1 cellular context compared by ENCODE assay signal in the genomic region with DNA sequence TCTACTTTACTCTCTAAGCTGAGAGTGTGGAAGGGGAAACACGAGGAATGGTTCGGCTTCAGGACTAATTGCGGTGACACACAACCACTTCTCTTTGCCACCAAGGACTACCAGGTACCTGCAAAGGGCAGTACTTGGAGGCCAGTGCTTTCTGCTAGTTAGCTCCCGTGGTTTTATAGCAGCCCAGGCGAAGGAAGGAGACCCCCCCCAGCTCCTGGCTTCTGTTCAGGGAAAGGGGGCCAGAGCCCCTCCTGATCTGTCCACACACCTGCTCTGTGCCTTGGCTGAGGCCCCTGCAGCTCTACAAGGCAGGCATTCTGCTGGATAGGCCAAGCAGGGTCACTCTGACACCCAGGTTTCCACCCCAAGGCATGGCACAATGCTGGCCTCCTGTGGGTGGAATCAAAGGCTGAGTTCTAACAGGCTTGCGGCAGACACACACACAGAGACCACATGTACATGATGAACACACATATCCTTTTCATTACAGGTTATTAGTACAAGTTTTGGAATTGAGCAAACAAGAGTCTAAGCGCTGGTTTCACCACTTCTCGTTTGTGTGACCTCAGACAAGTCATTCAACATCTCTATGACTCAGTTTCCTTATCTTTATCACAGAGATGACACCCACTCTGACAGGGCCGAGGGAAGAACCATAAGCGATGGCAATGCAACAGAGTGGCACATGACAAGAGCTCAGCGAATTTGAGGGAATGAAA.
TF ChIP-seq lines count a peak whose summit lies in the region.

No MANE protein-coding gene starts in this region.

TF ChIP-seq in HepG2, 621 proteins besides CTCF, POLR2A, EP300 and RAD21 (continued from another document and continues in another):
- TF ChIP-seq ZNF407 (CRISPR knock-in tag; IDR thresholded peaks at IDR 0.05; ENCODE audit: not compliant biosample characterization) (no peak), SMAD3 (CRISPR knock-in tag; IDR thresholded peaks at IDR 0.05) (no peak), SRSF4 (IDR thresholded peaks at IDR 0.05; ENCODE audit: low read depth, low read length, poor library complexity, severe bottlenecking) (no peak), DMTF1 (CRISPR knock-in tag; IDR thresholded peaks at IDR 0.05) (no peak), ZNF792 (CRISPR knock-in tag; IDR thresholded peaks at IDR 0.05) (no peak), ZNF574 (CRISPR knock-in tag; IDR thresholded peaks at IDR 0.05) (no peak), AGO2 (optimal IDR thresholded peaks at IDR 0.05; ENCODE audit: low read depth, low read length) (peak; percentile 18), PCBP2 (optimal IDR thresholded peaks at IDR 0.05; ENCODE audit: low read depth, low read length, poor library complexity, severe bottlenecking) (no peak), ZSCAN30 (CRISPR knock-in tag; IDR thresholded peaks at IDR 0.05) (0 out of 2 replicates have a peak, but pooled peaks have one; percentile 65), TARDBP (CRISPR knock-in tag; IDR thresholded peaks at IDR 0.05) (no peak), ZSCAN20 (CRISPR knock-in tag; IDR thresholded peaks at IDR 0.05; ENCODE audit: borderline replicate concordance) (no peak), CENPT (CRISPR knock-in tag; IDR thresholded peaks at IDR 0.05; ENCODE audit: low read depth) (no peak), MIER2 (CRISPR knock-in tag; IDR thresholded peaks at IDR 0.05) (no peak), PRPF4 (IDR thresholded peaks at IDR 0.05; ENCODE audit: low read depth, low read length, poor library complexity, severe bottlenecking) (no peak), THAP7 (CRISPR knock-in tag; IDR thresholded peaks at IDR 0.05) (no peak), HDAC6 (IDR thresholded peaks at IDR 0.05; ENCODE audit: low read depth, low read length) (no peak), ZNF724P (CRISPR knock-in tag; IDR thresholded peaks at IDR 0.05; ENCODE audit: borderline replicate concordance) (no peak), REPIN1 (CRISPR knock-in tag; IDR thresholded peaks at IDR 0.05; ENCODE audit: borderline replicate concordance, low read depth) (no peak), RBM22 (optimal IDR thresholded peaks at IDR 0.05; ENCODE audit: low read length) (peak; percentile 82)
- TF ChIP-seq, protein P1, sequence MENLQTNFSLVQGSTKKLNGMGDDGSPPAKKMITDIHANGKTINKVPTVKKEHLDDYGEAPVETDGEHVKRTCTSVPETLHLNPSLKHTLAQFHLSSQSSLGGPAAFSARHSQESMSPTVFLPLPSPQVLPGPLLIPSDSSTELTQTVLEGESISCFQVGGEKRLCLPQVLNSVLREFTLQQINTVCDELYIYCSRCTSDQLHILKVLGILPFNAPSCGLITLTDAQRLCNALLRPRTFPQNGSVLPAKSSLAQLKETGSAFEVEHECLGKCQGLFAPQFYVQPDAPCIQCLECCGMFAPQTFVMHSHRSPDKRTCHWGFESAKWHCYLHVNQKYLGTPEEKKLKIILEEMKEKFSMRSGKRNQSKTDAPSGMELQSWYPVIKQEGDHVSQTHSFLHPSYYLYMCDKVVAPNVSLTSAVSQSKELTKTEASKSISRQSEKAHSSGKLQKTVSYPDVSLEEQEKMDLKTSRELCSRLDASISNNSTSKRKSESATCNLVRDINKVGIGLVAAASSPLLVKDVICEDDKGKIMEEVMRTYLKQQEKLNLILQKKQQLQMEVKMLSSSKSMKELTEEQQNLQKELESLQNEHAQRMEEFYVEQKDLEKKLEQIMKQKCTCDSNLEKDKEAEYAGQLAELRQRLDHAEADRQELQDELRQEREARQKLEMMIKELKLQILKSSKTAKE (CRISPR knock-in tag; IDR thresholded peaks at IDR 0.05; ENCODE audit: borderline replicate concordance), result no peak
- TF ChIP-seq, protein P2, sequence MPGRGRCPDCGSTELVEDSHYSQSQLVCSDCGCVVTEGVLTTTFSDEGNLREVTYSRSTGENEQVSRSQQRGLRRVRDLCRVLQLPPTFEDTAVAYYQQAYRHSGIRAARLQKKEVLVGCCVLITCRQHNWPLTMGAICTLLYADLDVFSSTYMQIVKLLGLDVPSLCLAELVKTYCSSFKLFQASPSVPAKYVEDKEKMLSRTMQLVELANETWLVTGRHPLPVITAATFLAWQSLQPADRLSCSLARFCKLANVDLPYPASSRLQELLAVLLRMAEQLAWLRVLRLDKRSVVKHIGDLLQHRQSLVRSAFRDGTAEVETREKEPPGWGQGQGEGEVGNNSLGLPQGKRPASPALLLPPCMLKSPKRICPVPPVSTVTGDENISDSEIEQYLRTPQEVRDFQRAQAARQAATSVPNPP (CRISPR knock-in tag; IDR thresholded peaks at IDR 0.05), result no peak
- TF ChIP-seq, protein P3, sequence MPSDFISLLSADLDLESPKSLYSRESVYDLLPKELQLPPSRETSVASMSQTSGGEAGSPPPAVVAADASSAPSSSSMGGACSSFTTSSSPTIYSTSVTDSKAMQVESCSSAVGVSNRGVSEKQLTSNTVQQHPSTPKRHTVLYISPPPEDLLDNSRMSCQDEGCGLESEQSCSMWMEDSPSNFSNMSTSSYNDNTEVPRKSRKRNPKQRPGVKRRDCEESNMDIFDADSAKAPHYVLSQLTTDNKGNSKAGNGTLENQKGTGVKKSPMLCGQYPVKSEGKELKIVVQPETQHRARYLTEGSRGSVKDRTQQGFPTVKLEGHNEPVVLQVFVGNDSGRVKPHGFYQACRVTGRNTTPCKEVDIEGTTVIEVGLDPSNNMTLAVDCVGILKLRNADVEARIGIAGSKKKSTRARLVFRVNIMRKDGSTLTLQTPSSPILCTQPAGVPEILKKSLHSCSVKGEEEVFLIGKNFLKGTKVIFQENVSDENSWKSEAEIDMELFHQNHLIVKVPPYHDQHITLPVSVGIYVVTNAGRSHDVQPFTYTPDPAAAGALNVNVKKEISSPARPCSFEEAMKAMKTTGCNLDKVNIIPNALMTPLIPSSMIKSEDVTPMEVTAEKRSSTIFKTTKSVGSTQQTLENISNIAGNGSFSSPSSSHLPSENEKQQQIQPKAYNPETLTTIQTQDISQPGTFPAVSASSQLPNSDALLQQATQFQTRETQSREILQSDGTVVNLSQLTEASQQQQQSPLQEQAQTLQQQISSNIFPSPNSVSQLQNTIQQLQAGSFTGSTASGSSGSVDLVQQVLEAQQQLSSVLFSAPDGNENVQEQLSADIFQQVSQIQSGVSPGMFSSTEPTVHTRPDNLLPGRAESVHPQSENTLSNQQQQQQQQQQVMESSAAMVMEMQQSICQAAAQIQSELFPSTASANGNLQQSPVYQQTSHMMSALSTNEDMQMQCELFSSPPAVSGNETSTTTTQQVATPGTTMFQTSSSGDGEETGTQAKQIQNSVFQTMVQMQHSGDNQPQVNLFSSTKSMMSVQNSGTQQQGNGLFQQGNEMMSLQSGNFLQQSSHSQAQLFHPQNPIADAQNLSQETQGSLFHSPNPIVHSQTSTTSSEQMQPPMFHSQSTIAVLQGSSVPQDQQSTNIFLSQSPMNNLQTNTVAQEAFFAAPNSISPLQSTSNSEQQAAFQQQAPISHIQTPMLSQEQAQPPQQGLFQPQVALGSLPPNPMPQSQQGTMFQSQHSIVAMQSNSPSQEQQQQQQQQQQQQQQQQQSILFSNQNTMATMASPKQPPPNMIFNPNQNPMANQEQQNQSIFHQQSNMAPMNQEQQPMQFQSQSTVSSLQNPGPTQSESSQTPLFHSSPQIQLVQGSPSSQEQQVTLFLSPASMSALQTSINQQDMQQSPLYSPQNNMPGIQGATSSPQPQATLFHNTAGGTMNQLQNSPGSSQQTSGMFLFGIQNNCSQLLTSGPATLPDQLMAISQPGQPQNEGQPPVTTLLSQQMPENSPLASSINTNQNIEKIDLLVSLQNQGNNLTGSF (CRISPR knock-in tag; IDR thresholded peaks at IDR 0.05), result no peak
